ENCODE assay signal across 1 cellular context in genomic region chr9:137211532-137211931, GRCh38.
TF ChIP-seq lines count a peak whose summit lies in the region.

No MANE protein-coding gene starts in this region.

TF ChIP-seq in HepG2, 621 proteins besides CTCF, POLR2A, EP300 and RAD21:
- TF ChIP-seq AGO2 (optimal IDR thresholded peaks at IDR 0.05; ENCODE audit: low read depth, low read length) (peak; percentile 85), FOXO1 (CRISPR knock-in tag; IDR thresholded peaks at IDR 0.05) (no peak)
